Comparison of ENCODE assay signal across 13 cellular contexts in genomic region chr7:157692156-157693011, GRCh38.
DNase-seq lines count a peak whose midpoint lies in the region; TF ChIP-seq lines count a peak whose summit lies in the region.
"Had no signal": no experiment of that assay in that cellular context is flagged by ENCODE, and none has a peak within 500 bp of the region (broad histone marks: within the 10 kb centered on the region; RNA-seq: fewer than 3 reads in every experiment).

No MANE protein-coding gene starts in this region.

- peak overlapping the region; percentile 80 for H3K23ac ChIP-seq in neuronal stem cell (ENCODE audit: low read depth, low read length, poor library complexity)

- H2BK5ac ChIP-seq in neuronal stem cell (ENCODE audit: low read length) = peak overlapping the region; percentile 21

- peak overlapping the region; percentile 99 for H3K18ac ChIP-seq in neuronal stem cell (ENCODE audit: low read length)

- no peak for TF ChIP-seq CTCF in endodermal cell (conservative IDR thresholded peaks at IDR 0.05)
- no peak for TF ChIP-seq CTCF in GM10248 (IDR thresholded peaks at IDR 0.05; ENCODE audit: control extremely low read depth, extremely low read depth, low read depth, missing control alignments)

- H2AFZ ChIP-seq in neuronal stem cell (ENCODE audit: low read length) = peak overlapping the region; percentile 21

- H3K36me3 ChIP-seq in HUES6 (ENCODE audit: control insufficient read depth, insufficient read depth, low read length) = no peaks in the 10 kb centered on the region
- no peaks in the 10 kb centered on the region for H3K36me3 ChIP-seq in endodermal cell (ENCODE audit: control insufficient read depth, insufficient read depth, low read length)
- peaks cover 0 to 23% of the 10 kb centered on the region in 2 donors for H3K36me3 ChIP-seq in neuronal stem cell (replicated peaks in 1 of 2; ENCODE audit: control insufficient read depth in 2 of 2, insufficient read depth in 2 of 2, low read length in 2 of 2)
- no peaks in the 10 kb centered on the region for H3K36me3 ChIP-seq in effector memory CD4-positive, alpha-beta T cell (ENCODE audit: control insufficient read depth, insufficient read depth, low read length)
- H3K36me3 ChIP-seq: brain microvascular endothelial cell, tibial artery had no signal

- H3K9me3 Mint-ChIP-seq in endodermal cell = peaks cover 2% of the 10 kb centered on the region

- H3K4ac ChIP-seq in neuronal stem cell (ENCODE audit: low read length) = peak overlapping the region; percentile 93

- peaks cover 29% of the 10 kb centered on the region for H3K4me1 ChIP-seq in HUES6 (ENCODE audit: control insufficient read depth, insufficient read depth, low read length)
- H3K4me1 ChIP-seq in endodermal cell (ENCODE audit: control insufficient read depth, insufficient read depth, low read length) = no peaks in the 10 kb centered on the region
- H3K4me1 ChIP-seq in neuronal stem cell (ENCODE audit: control insufficient read depth in 2 of 2, insufficient read depth in 1 of 2, low read depth in 1 of 2, low read length in 2 of 2) = peaks cover 11 to 18% of the 10 kb centered on the region in 2 donors
- H3K4me1 ChIP-seq in effector memory CD4-positive, alpha-beta T cell (ENCODE audit: control insufficient read depth, insufficient read depth, low read length, poor library complexity, severe bottlenecking) = peaks cover 42% of the 10 kb centered on the region

- POLR2A ChIA-PET in GM10248 (lab: Yijun Ruan, JAX) = no interaction called here

- peak overlapping the region; percentile 100 for H2BK12ac ChIP-seq in neuronal stem cell (ENCODE audit: low read length)

- no peak overlapping the region for H3K14ac ChIP-seq in neuronal stem cell (ENCODE audit: low read length)

- H3K4me2 ChIP-seq in neuronal stem cell (ENCODE audit: insufficient read depth, low read length, poor library complexity, severe bottlenecking) = peak overlapping the region; percentile 91

- H2AK5ac ChIP-seq in neuronal stem cell (ENCODE audit: low read depth, low read length) = peak overlapping the region; percentile 99

- peaks cover 75% of the 10 kb centered on the region for H3K27me3 Mint-ChIP-seq in endodermal cell (ENCODE audit: insufficient read depth)

- H2BK15ac ChIP-seq in neuronal stem cell (ENCODE audit: low read length) = peak overlapping the region; percentile 92

- H3K9me3 ChIP-seq in HUES6 (ENCODE audit: control insufficient read depth, insufficient read depth, low read depth, low read length) = peaks cover 3% of the 10 kb centered on the region; the same call in 1 of the 2 replicates
- H3K9me3 ChIP-seq in endodermal cell (ENCODE audit: control insufficient read depth, low read length) = peaks cover 17% of the 10 kb centered on the region
- peaks cover 0 to 5% of the 10 kb centered on the region in 2 donors for H3K9me3 ChIP-seq in neuronal stem cell (replicated peaks in 1 of 2; ENCODE audit: control insufficient read depth in 2 of 2, insufficient read depth in 1 of 2, low read depth in 1 of 2, low read length in 2 of 2)
- H3K9me3 ChIP-seq in effector memory CD4-positive, alpha-beta T cell (ENCODE audit: control insufficient read depth, low read length) = no peaks in the 10 kb centered on the region

- peak overlapping the region; percentile 51 for H3K4me3 Mint-ChIP-seq in endodermal cell

- H3K4me3 ChIP-seq in HUES6 (ENCODE audit: low read depth, low read length) (peak overlapping the region; percentile 54), endodermal cell (ENCODE audit: low read length) (no peak overlapping the region), neuronal stem cell (ENCODE audit: low read length in 2 of 2) (peak overlapping the region; percentile 53 to 75)
- no peak overlapping the region for H3K4me3 ChIP-seq in effector memory CD4-positive, alpha-beta T cell (ENCODE audit: insufficient read depth, low read depth, low read length, poor library complexity, severe bottlenecking)

- H3K27ac ChIP-seq in HUES6 (ENCODE audit: low read depth, low read length) (no peak overlapping the region), endodermal cell (ENCODE audit: low read depth, low read length) (no peak overlapping the region), neuronal stem cell (replicated peaks; ENCODE audit: low read length) (peak overlapping the region; percentile 94)
- H3K27ac ChIP-seq in effector memory CD4-positive, alpha-beta T cell (ENCODE audit: insufficient read depth, low read length, poor library complexity, severe bottlenecking) = no peak overlapping the region
- H3K27ac ChIP-seq: brain microvascular endothelial cell, tibial artery had no signal

- no peak overlapping the region for H3K9ac ChIP-seq in HUES6 (ENCODE audit: low read length)
- no peak overlapping the region for H3K9ac ChIP-seq in endodermal cell (ENCODE audit: extremely low read depth, low read length, poor library complexity, severe bottlenecking)
- H3K9ac ChIP-seq in neuronal stem cell (ENCODE audit: low read depth, low read length, poor library complexity) = peak overlapping the region; percentile 86

- H4K8ac ChIP-seq in neuronal stem cell (ENCODE audit: low read depth, low read length) = peak overlapping the region; percentile 43

- WGBS in endodermal cell (ENCODE audit: insufficient coverage in 1 of 2, insufficient read length in 1 of 2), 2 experiments = 76 to 88% methylated on average over 39 to 68 of the region's 68 CpGs
- no CpG with 5 or more reads among the region's 68 CpGs for WGBS in neuronal stem cell (ENCODE audit: extremely low coverage in 2 of 2, insufficient read length in 2 of 2, insufficient replicate concordance in 1 of 2), 2 donors

- no peak overlapping the region for H3K27ac Mint-ChIP-seq in endodermal cell
- H3K27ac Mint-ChIP-seq: mesothelial cell of epicardium had no signal

- DNase-seq in NCI-H345 treated with DMSO at 0.1 percent for 48 hours (lab: John Stamatoyannopoulos, UW; ENCODE audit: unreplicated experiment) = peak; percentile 29
- DNase-seq in NCI-H345 (lab: John Stamatoyannopoulos, UW) = no peak
- DNase-seq in endodermal cell = no peak
- DNase-seq in neuronal stem cell (ENCODE audit: low spot score) = peak; percentile 51
- DNase-seq in AG08395 (ENCODE audit: low spot score) = no peak
- DNase-seq in effector memory CD4-positive, alpha-beta T cell = no peak
- no peak for DNase-seq in GM10248 (ENCODE audit: extremely low spot score)
- DNase-seq: brain microvascular endothelial cell, KG1, SHP77 had no signal

- peaks cover 8% of the 10 kb centered on the region for H3K4me1 Mint-ChIP-seq in endodermal cell

- no peaks in the 10 kb centered on the region for H3K36me3 Mint-ChIP-seq in endodermal cell (ENCODE audit: low read depth)
- H3K36me3 Mint-ChIP-seq: mesothelial cell of epicardium had no signal

- H2BK120ac ChIP-seq in neuronal stem cell (ENCODE audit: low read depth, low read length) = peak overlapping the region; percentile 98

- H3K27me3 ChIP-seq in HUES6 (ENCODE audit: control insufficient read depth, insufficient read depth, low read length) = peaks cover 85% of the 10 kb centered on the region
- H3K27me3 ChIP-seq in endodermal cell (ENCODE audit: control insufficient read depth, insufficient read depth, low read length, poor library complexity, severe bottlenecking) = no peaks in the 10 kb centered on the region
- no peaks in the 10 kb centered on the region for H3K27me3 ChIP-seq in neuronal stem cell (ENCODE audit: control insufficient read depth in 3 of 3, insufficient read depth in 3 of 3, low read depth in 1 of 3, low read length in 3 of 3)
- H3K27me3 ChIP-seq in effector memory CD4-positive, alpha-beta T cell (replicated peaks; ENCODE audit: control insufficient read depth, insufficient read depth, low read length, poor library complexity, severe bottlenecking) = peaks cover 52% of the 10 kb centered on the region

- peaks cover 15% of the 10 kb centered on the region for H3K79me1 ChIP-seq in neuronal stem cell (ENCODE audit: low read depth, low read length)

- H4K91ac ChIP-seq in neuronal stem cell (ENCODE audit: low read depth, low read length, poor library complexity) = peak overlapping the region; percentile 53

- CTCF ChIA-PET in GM10248 (lab: Yijun Ruan, JAX) = no interaction called here

Comparison
In these comparisons a context has a peak if more than half of its experiments do, and no peak if none do; other contexts are left out.
1. DNase-seq: peak in NCI-H345 treated with DMSO at 0.1 percent for 48 hours (single experiment) and neuronal stem cell (single experiment); none in NCI-H345 (single experiment), endodermal cell (single experiment), AG08395 (single experiment), effector memory CD4-positive, alpha-beta T cell (0 of 3) and GM10248 (single experiment).
2. H3K4me3 ChIP-seq: peak in HUES6 (single experiment) and neuronal stem cell (2 of 2); none in endodermal cell (single experiment) and effector memory CD4-positive, alpha-beta T cell (single experiment).